15 cellular contexts compared by ENCODE assay signal in the genomic region with DNA sequence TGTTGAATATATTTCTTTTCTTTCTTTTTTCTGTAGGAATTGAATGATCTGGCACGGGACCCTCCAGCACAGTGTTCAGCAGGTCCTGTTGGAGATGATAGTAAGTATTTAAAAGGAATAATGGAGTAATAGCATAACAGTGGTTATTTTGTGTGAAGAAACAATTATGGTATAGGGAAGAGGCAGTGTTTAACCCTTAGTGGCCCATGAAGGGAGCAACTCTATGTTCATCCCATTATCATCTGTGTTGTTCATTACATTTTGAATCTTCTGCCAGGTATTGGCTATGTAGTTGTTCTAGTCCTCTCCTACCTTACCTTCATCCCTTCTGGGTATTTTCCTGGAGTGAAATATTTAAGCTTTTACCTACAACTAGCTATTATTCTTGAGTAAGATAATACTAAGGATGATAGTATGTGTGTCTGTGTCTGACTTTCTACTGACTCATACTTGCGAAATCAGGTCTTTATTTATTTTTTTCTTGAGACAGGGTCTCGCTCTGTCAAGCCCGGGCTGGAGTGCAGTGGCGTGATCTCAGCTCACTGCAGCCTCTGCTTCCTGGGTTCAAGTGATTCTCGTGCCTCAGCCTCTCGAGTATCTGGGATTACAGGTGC. TPM values are rescaled to one million over a fixed set of nuclear protein-coding genes. Genes with fewer than 3 reads are reported as not detected.
DNase-seq lines count a peak whose midpoint lies in the region; ATAC-seq and TF ChIP-seq lines count a peak whose summit lies in the region.
"Had no signal": no experiment of that assay in that cellular context is flagged by ENCODE, and none has a peak within 500 bp of the region (broad histone marks: within the 10 kb centered on the region; RNA-seq: fewer than 3 reads in every experiment).

No MANE protein-coding gene starts in this region.

- TF ChIP-seq CTCF in NB4 (IDR thresholded peaks at IDR 0.05; ENCODE audit: low read depth, low read length) = no peak

- H3K4me3 ChIP-seq in NB4 (ENCODE audit: low read depth, low read length) = no peak overlapping the region
- H3K4me3 ChIP-seq: cardiac muscle cell, mucosa of descending colon had no signal

- no peak for TF ChIP-seq POLR2A in NB4 (IDR thresholded peaks at IDR 0.05; ENCODE audit: extremely low read depth, insufficient read length)

- DNase-seq in Daoy (ENCODE audit: low read depth) (peak; percentile 9), NB4 (ENCODE audit: low read depth) (peak; percentile 58), dedifferentiated amniotic fluid mesenchymal stem cell (ENCODE audit: extremely low spot score) (peak; percentile 26), non-pigmented ciliary epithelial cell (ENCODE audit: low read depth) (peak; percentile 45)
- DNase-seq: activated CD4-positive, alpha-beta T cell treated with anti-CD3 and anti-CD28 coated beads for 36 hours; DMS 273 treated with DMSO at 0.1 percent for 48 hours; mucosa of descending colon; NCI-H187; NCI-H82; substantia nigra had no signal

- no peak for ATAC-seq in GM21576 (IDR thresholded peaks at IDR 0.05; ENCODE audit: unreplicated experiment)
- ATAC-seq in GM21528 (IDR thresholded peaks at IDR 0.05; ENCODE audit: low FRiP score, unreplicated experiment) = no peak
- no peak for ATAC-seq in GM19397 (IDR thresholded peaks at IDR 0.05; ENCODE audit: unreplicated experiment)
- ATAC-seq in GM21825 (IDR thresholded peaks at IDR 0.05; ENCODE audit: unreplicated experiment) = no peak
- ATAC-seq: activated CD4-positive, alpha-beta T cell treated with anti-CD3 and anti-CD28 coated beads for 36 hours; mucosa of descending colon had no signal

RNA-seq across cellular contexts. Expression of a gene that starts 39.3 kb away (rescaled TPM):
- 99.5 and 140 TPM in 2 replicates for total RNA-seq in Daoy (2014; rRNA removed; shearing (Covaris generic))

RNA-seq across cellular contexts. Expression of a gene that starts 47.7 kb away (rescaled TPM):
- total RNA-seq in Daoy (2014; rRNA removed; shearing (Covaris generic)) = 199 and 205 TPM in 2 replicates
